2 cellular contexts compared by ENCODE assay signal in the genomic region with DNA sequence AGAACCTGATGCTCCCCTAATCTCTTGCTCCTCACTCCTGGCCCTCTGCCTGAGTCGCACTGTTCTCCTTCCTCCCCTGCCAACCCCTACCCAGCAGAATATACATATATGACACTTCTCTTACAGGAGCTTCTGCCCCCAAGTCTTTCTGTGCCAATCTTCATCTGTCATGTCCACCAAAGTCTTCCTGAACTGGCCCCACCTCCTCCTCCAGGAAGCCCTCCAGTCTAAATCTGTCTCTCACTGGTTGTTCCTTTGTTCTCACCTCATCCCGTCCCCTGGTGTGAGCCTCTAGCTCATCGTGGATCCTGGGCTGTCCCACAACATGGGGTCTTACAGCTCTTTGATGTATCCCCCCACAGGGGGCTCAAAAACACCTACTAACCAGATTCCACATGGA.
TF ChIP-seq lines count a peak whose summit lies in the region.

No MANE protein-coding gene starts in this region.

TF ChIP-seq in A549, 52 proteins besides CTCF, POLR2A, EP300 and RAD21:
- TF ChIP-seq ZFP36 (IDR thresholded peaks at IDR 0.05; ENCODE audit: borderline replicate concordance, partially characterized antibody) (peak; percentile 65), CBX8 (IDR thresholded peaks at IDR 0.05) (no peak), PHF8 (IDR thresholded peaks at IDR 0.05; ENCODE audit: borderline replicate concordance, low read depth) (no peak)

TF ChIP-seq in H1, 55 proteins besides CTCF, POLR2A, EP300 and RAD21:
- TF ChIP-seq BACH1 (IDR thresholded peaks at IDR 0.05; ENCODE audit: low read length) = no peak
- TF ChIP-seq, protein P1, sequence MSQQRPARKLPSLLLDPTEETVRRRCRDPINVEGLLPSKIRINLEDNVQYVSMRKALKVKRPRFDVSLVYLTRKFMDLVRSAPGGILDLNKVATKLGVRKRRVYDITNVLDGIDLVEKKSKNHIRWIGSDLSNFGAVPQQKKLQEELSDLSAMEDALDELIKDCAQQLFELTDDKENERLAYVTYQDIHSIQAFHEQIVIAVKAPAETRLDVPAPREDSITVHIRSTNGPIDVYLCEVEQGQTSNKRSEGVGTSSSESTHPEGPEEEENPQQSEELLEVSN (IDR thresholded peaks at IDR 0.05) = no peak
- no peak for TF ChIP-seq RXRA (IDR thresholded peaks at IDR 0.05; ENCODE audit: insufficient read depth, low read depth, low read length)
- no peak for TF ChIP-seq SP4 (IDR thresholded peaks at IDR 0.05; ENCODE audit: low read length)
- no peak for TF ChIP-seq SP2 (IDR thresholded peaks at IDR 0.05; ENCODE audit: low read length)
- TF ChIP-seq POLR2AphosphoS5 (IDR thresholded peaks at IDR 0.05; ENCODE audit: low read depth, low read length) = no peak
- TF ChIP-seq CREB1 (IDR thresholded peaks at IDR 0.05) = no peak
- TF ChIP-seq KDM5A (IDR thresholded peaks at IDR 0.05; ENCODE audit: low read length) = no peak
- TF ChIP-seq CEBPB (IDR thresholded peaks at IDR 0.05; ENCODE audit: low read depth, low read length) = no peak
- TF ChIP-seq TAF7 (optimal IDR thresholded peaks at IDR 0.05; ENCODE audit: borderline replicate concordance, low read depth, low read length) = no peak
- TF ChIP-seq, protein P2, sequence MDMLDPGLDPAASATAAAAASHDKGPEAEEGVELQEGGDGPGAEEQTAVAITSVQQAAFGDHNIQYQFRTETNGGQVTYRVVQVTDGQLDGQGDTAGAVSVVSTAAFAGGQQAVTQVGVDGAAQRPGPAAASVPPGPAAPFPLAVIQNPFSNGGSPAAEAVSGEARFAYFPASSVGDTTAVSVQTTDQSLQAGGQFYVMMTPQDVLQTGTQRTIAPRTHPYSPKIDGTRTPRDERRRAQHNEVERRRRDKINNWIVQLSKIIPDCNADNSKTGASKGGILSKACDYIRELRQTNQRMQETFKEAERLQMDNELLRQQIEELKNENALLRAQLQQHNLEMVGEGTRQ (IDR thresholded peaks at IDR 0.05; ENCODE audit: low read length) = no peak
